18 cellular contexts compared by ENCODE assay signal in genomic region chr22:25066861-25067435, GRCh38.
DNase-seq lines count a peak whose midpoint lies in the region; ATAC-seq and FAIRE-seq lines count a peak whose summit lies in the region.
"Had no signal": no experiment of that assay in that cellular context is flagged by ENCODE, and none has a peak within 500 bp of the region (broad histone marks: within the 10 kb centered on the region; RNA-seq: fewer than 3 reads in every experiment).

No MANE protein-coding gene starts in this region.

- H3K27me3 Mint-ChIP-seq in activated naive CD4-positive, alpha-beta T cell treated with anti-CD3 and anti-CD28 coated beads, Interleukin-2, amount 10 ng/mL, durations not matched to agents 7 days and 5 days = no peaks in the 10 kb centered on the region
- H3K27me3 Mint-ChIP-seq in activated naive CD8-positive, alpha-beta T cell treated with anti-CD3 and anti-CD28 coated beads, Interleukin-2, amount 10 ng/mL, durations not matched to agents 7 days and 5 days = no peaks in the 10 kb centered on the region
- H3K27me3 Mint-ChIP-seq in natural killer cell treated with Interleukin-12 subunit alpha and Interleukin-12 subunit beta and Interleukin-15 and Interleukin-18, amount 100 ng/mL, for 72 hours = no peaks in the 10 kb centered on the region
- peaks cover 41% of the 10 kb centered on the region for H3K27me3 Mint-ChIP-seq in stimulated activated memory B cell treated with anti-CD40 and anti-IgM and Interleukin-4, amounts not matched to agents 10 μg/mL and 1 μg/mL and 100 μg/mL, for 72 hours

- H3K4me3 Mint-ChIP-seq in activated naive CD4-positive, alpha-beta T cell treated with anti-CD3 and anti-CD28 coated beads, Interleukin-2, amount 10 ng/mL, durations not matched to agents 7 days and 5 days = no peak overlapping the region
- H3K4me3 Mint-ChIP-seq in activated naive CD8-positive, alpha-beta T cell treated with anti-CD3 and anti-CD28 coated beads, Interleukin-2, amount 10 ng/mL, durations not matched to agents 7 days and 5 days = peak overlapping the region; percentile 86
- H3K4me3 Mint-ChIP-seq in natural killer cell treated with Interleukin-12 subunit alpha and Interleukin-12 subunit beta and Interleukin-15 and Interleukin-18, amount 100 ng/mL, for 72 hours = peak overlapping the region; percentile 95
- H3K4me3 Mint-ChIP-seq in stimulated activated memory B cell treated with anti-CD40 and anti-IgM and Interleukin-4, amounts not matched to agents 10 μg/mL and 1 μg/mL and 100 μg/mL, for 72 hours = no peak overlapping the region

- H3K4me1 Mint-ChIP-seq in activated naive CD4-positive, alpha-beta T cell treated with anti-CD3 and anti-CD28 coated beads, Interleukin-2, amount 10 ng/mL, durations not matched to agents 7 days and 5 days = peaks cover 98% of the 10 kb centered on the region
- peaks cover 67% of the 10 kb centered on the region for H3K4me1 Mint-ChIP-seq in activated naive CD8-positive, alpha-beta T cell treated with anti-CD3 and anti-CD28 coated beads, Interleukin-2, amount 10 ng/mL, durations not matched to agents 7 days and 5 days
- peaks cover 65 to 71% of the 10 kb centered on the region in 2 donors for H3K4me1 Mint-ChIP-seq in natural killer cell treated with Interleukin-12 subunit alpha and Interleukin-12 subunit beta and Interleukin-15 and Interleukin-18, amount 100 ng/mL, for 72 hours (ENCODE audit: low read depth in 2 of 2)
- peaks cover 9% of the 10 kb centered on the region for H3K4me1 Mint-ChIP-seq in stimulated activated memory B cell treated with anti-CD40 and anti-IgM and Interleukin-4, amounts not matched to agents 10 μg/mL and 1 μg/mL and 100 μg/mL, for 72 hours

- FAIRE-seq in urothelium cell line (lab: Jason Lieb, UNC) = peak; percentile 62
- FAIRE-seq: D721Med, endothelial cell of umbilical vein, GM12878, TTC549 had no signal

- POLR2A ChIA-PET in activated naive CD8-positive, alpha-beta T cell treated with anti-CD3 and anti-CD28 coated beads, Interleukin-2, amount 10 ng/mL, durations not matched to agents 7 days and 5 days (lab: Charles Lee) = no interaction called here

- peaks cover 4% of the 10 kb centered on the region for H3K36me3 Mint-ChIP-seq in activated naive CD4-positive, alpha-beta T cell treated with anti-CD3 and anti-CD28 coated beads, Interleukin-2, amount 10 ng/mL, durations not matched to agents 7 days and 5 days
- no peaks in the 10 kb centered on the region for H3K36me3 Mint-ChIP-seq in activated naive CD8-positive, alpha-beta T cell treated with anti-CD3 and anti-CD28 coated beads, Interleukin-2, amount 10 ng/mL, durations not matched to agents 7 days and 5 days
- H3K36me3 Mint-ChIP-seq in natural killer cell treated with Interleukin-12 subunit alpha and Interleukin-12 subunit beta and Interleukin-15 and Interleukin-18, amount 100 ng/mL, for 72 hours = no peaks in the 10 kb centered on the region
- H3K36me3 Mint-ChIP-seq in stimulated activated memory B cell treated with anti-CD40 and anti-IgM and Interleukin-4, amounts not matched to agents 10 μg/mL and 1 μg/mL and 100 μg/mL, for 72 hours = no peaks in the 10 kb centered on the region

- no peak for ATAC-seq in activated naive CD8-positive, alpha-beta T cell treated with anti-CD3 and anti-CD28 coated beads, Interleukin-2, amount 10 ng/mL, durations not matched to agents 7 days and 5 days (ENCODE audit: low read depth)
- no peak for ATAC-seq in natural killer cell treated with Interleukin-12 subunit alpha and Interleukin-12 subunit beta and Interleukin-15 and Interleukin-18, amount 100 ng/mL, for 72 hours
- no peak for ATAC-seq in GM21825 (IDR thresholded peaks at IDR 0.05; ENCODE audit: unreplicated experiment)
- no peak for ATAC-seq in stimulated activated memory B cell treated with anti-CD40 and anti-IgM and Interleukin-4, amounts not matched to agents 10 μg/mL and 1 μg/mL and 100 μg/mL, for 72 hours

- DNase-seq in activated naive CD4-positive, alpha-beta T cell treated with anti-CD3 and anti-CD28 coated beads, Interleukin-2, amount 10 ng/mL, durations not matched to agents 7 days and 5 days = no peak
- DNase-seq in activated naive CD4-positive, alpha-beta T cell treated with anti-CD3 and anti-CD28 coated beads, Interleukin-2, amount 50 U/mL, for 16 hours = no peak
- no peak for DNase-seq in activated naive CD8-positive, alpha-beta T cell treated with anti-CD3 and anti-CD28 coated beads, Interleukin-2, amount 10 ng/mL, durations not matched to agents 7 days and 5 days
- DNase-seq in natural killer cell treated with Interleukin-12 subunit alpha and Interleukin-12 subunit beta and Interleukin-15 and Interleukin-18, amount 100 ng/mL, for 72 hours (ENCODE audit: low spot score) = no peak
- DNase-seq in urothelium cell line (ENCODE audit: low spot score) (no peak), NCI-H2227 treated with DMSO at 0.1 percent for 48 hours (lab: John Stamatoyannopoulos, UW) (no peak)
- DNase-seq: adrenal gland, gastrocnemius medialis, NCI-H1092, NCI-H2107, NCI-H774, PC-9 had no signal

- H3K9me3 Mint-ChIP-seq in activated naive CD4-positive, alpha-beta T cell treated with anti-CD3 and anti-CD28 coated beads, Interleukin-2, amount 10 ng/mL, durations not matched to agents 7 days and 5 days = no peaks in the 10 kb centered on the region
- H3K9me3 Mint-ChIP-seq in activated naive CD8-positive, alpha-beta T cell treated with anti-CD3 and anti-CD28 coated beads, Interleukin-2, amount 10 ng/mL, durations not matched to agents 7 days and 5 days = no peaks in the 10 kb centered on the region
- no peaks in the 10 kb centered on the region for H3K9me3 Mint-ChIP-seq in natural killer cell treated with Interleukin-12 subunit alpha and Interleukin-12 subunit beta and Interleukin-15 and Interleukin-18, amount 100 ng/mL, for 72 hours
- H3K9me3 Mint-ChIP-seq in stimulated activated memory B cell treated with anti-CD40 and anti-IgM and Interleukin-4, amounts not matched to agents 10 μg/mL and 1 μg/mL and 100 μg/mL, for 72 hours = no peaks in the 10 kb centered on the region

- CTCF ChIA-PET in activated naive CD4-positive, alpha-beta T cell treated with anti-CD3 and anti-CD28 coated beads, Interleukin-2, amount 10 ng/mL, durations not matched to agents 7 days and 5 days (lab: Charles Lee) = interaction anchor here (1.1 to 6.6 kb wide), 2 partner anchors 8 kb away, joined by 4 to 68 read pairs; no protein-coding TSS in a partner anchor

- H3K27ac Mint-ChIP-seq in activated naive CD4-positive, alpha-beta T cell treated with anti-CD3 and anti-CD28 coated beads, Interleukin-2, amount 10 ng/mL, durations not matched to agents 7 days and 5 days = peak overlapping the region; percentile 100
- H3K27ac Mint-ChIP-seq in activated naive CD8-positive, alpha-beta T cell treated with anti-CD3 and anti-CD28 coated beads, Interleukin-2, amount 10 ng/mL, durations not matched to agents 7 days and 5 days = peak overlapping the region; percentile 97
- H3K27ac Mint-ChIP-seq in natural killer cell treated with Interleukin-12 subunit alpha and Interleukin-12 subunit beta and Interleukin-15 and Interleukin-18, amount 100 ng/mL, for 72 hours = peak overlapping the region; percentile 96 to 99
- H3K27ac Mint-ChIP-seq in stimulated activated memory B cell treated with anti-CD40 and anti-IgM and Interleukin-4, amounts not matched to agents 10 μg/mL and 1 μg/mL and 100 μg/mL, for 72 hours = no peak overlapping the region

Comparison
In these comparisons a context has a peak if more than half of its experiments do, and no peak if none do; other contexts are left out.
1. H3K4me3 Mint-ChIP-seq: peak in activated naive CD8-positive, alpha-beta T cell treated with anti-CD3 and anti-CD28 coated beads, Interleukin-2, amount 10 ng/mL, durations not matched to agents 7 days and 5 days (single experiment) and natural killer cell treated with Interleukin-12 subunit alpha and Interleukin-12 subunit beta and Interleukin-15 and Interleukin-18, amount 100 ng/mL, for 72 hours (single experiment); none in activated naive CD4-positive, alpha-beta T cell treated with anti-CD3 and anti-CD28 coated beads, Interleukin-2, amount 10 ng/mL, durations not matched to agents 7 days and 5 days (single experiment) and stimulated activated memory B cell treated with anti-CD40 and anti-IgM and Interleukin-4, amounts not matched to agents 10 μg/mL and 1 μg/mL and 100 μg/mL, for 72 hours (single experiment).